34 cellular contexts compared by ENCODE assay signal in the genomic region with DNA sequence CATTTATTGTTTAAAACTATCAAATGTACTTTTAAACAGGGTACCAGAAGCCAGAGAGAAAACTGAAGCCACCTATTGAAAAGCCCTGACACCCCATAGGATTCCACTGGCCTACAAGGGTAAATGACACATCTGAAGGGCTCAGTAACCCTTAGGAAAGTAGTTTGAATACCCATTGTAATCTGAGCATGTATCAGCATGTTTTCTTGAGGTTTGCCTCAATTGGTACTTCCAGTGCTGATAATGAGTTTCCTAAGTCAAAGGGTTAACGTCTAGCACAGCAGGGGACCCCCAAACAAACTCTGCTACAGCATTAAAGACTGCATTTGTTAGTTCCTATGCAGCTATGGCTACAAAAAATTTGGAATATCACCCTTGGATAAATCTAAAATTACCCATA.
"Had no signal": no experiment of that assay in that cellular context is flagged by ENCODE, and none has a peak within 500 bp of the region (broad histone marks: within the 10 kb centered on the region; RNA-seq: fewer than 3 reads in every experiment).

No MANE protein-coding gene starts in this region.

- H3K27ac ChIP-seq: colonic mucosa, epithelial cell of prostate, esophagus muscularis mucosa, foreskin keratinocyte, heart right ventricle, parathyroid adenoma, right atrium auricular region, suprapubic skin, transverse colon, upper lobe of right lung, uterus had no signal

- H3K9me3 Mint-ChIP-seq: dendritic cell treated with granulocyte-macrophage colony-stimulating factor and Interleukin-4, amounts not matched to agents 40 ng/mL and 50 ng/mL, for 4 days; endodermal cell; mesothelial cell of epicardium; neural crest cell; stimulated activated naive CD8-positive, alpha-beta T cell treated with anti-CD3 and anti-CD28 coated beads, Interleukin-15, amount 100 ng/mL, for 72 hours had no signal

- H3K4me1 ChIP-seq: colonic mucosa, esophagus muscularis mucosa, foreskin keratinocyte, heart right ventricle, parathyroid adenoma, right atrium auricular region, suprapubic skin, transverse colon, upper lobe of right lung, uterus had no signal

- H3K27me3 Mint-ChIP-seq: dendritic cell treated with granulocyte-macrophage colony-stimulating factor and Interleukin-4, amounts not matched to agents 40 ng/mL and 50 ng/mL, for 4 days; memory B cell; naive B cell; natural killer cell treated with Interleukin-12 subunit alpha and Interleukin-12 subunit beta and Interleukin-15 and Interleukin-18, amount 100 ng/mL, for 72 hours; stimulated activated naive CD8-positive, alpha-beta T cell treated with anti-CD3 and anti-CD28 coated beads, Interleukin-15, amount 100 ng/mL, for 72 hours had no signal

- H3K36me3 Mint-ChIP-seq: memory B cell; mesothelial cell of epicardium; naive B cell; natural killer cell treated with Interleukin-12 subunit alpha and Interleukin-12 subunit beta and Interleukin-15 and Interleukin-18, amount 100 ng/mL, for 72 hours had no signal

- H3K27ac Mint-ChIP-seq: dendritic cell treated with granulocyte-macrophage colony-stimulating factor and Interleukin-4, amounts not matched to agents 40 ng/mL and 50 ng/mL, for 4 days; endodermal cell; memory B cell; mesothelial cell of epicardium; naive B cell; natural killer cell treated with Interleukin-12 subunit alpha and Interleukin-12 subunit beta and Interleukin-15 and Interleukin-18, amount 100 ng/mL, for 72 hours; progenitor cell of endocrine pancreas; stimulated activated naive CD8-positive, alpha-beta T cell treated with anti-CD3 and anti-CD28 coated beads, Interleukin-15, amount 100 ng/mL, for 72 hours had no signal

- DNase-seq: colonic mucosa; effector CD8-positive, alpha-beta T cell; endodermal cell; foreskin keratinocyte; glutamatergic neuron; heart right ventricle; hippocampal formation; kidney; mucosa of descending colon; naive B cell; stimulated activated CD4-positive, alpha-beta T cell treated with anti-CD3 and anti-CD28 coated beads, Interleukin-12 subunit alpha, Interleukin-12 subunit beta, amount 100 ng/mL, for 4 hours; stimulated activated CD4-positive, alpha-beta T cell treated with anti-CD3 and anti-CD28 coated beads, Interleukin-1b, Interleukin-23, amount 100 ng/mL, for 48 hours; stimulated activated CD4-positive, alpha-beta T cell treated with anti-CD3 and anti-CD28 coated beads, Interleukin-4, amount 100 ng/mL, for 1 hour; stimulated activated CD8-positive, alpha-beta memory T cell treated with anti-CD3 and anti-CD28 coated beads, Interleukin-4, amount 100 ng/mL, for 48 hours; stimulated activated naive CD4-positive, alpha-beta T cell; stimulated activated naive CD8-positive, alpha-beta T cell treated with anti-CD3 and anti-CD28 coated beads, Interleukin-15, amount 100 ng/mL, for 72 hours; transverse colon; upper lobe of right lung; uterus had no signal

- H3K4me3 Mint-ChIP-seq: dendritic cell treated with granulocyte-macrophage colony-stimulating factor and Interleukin-4, amounts not matched to agents 40 ng/mL and 50 ng/mL, for 4 days; endodermal cell; memory B cell; mesothelial cell of epicardium; naive B cell; natural killer cell treated with Interleukin-12 subunit alpha and Interleukin-12 subunit beta and Interleukin-15 and Interleukin-18, amount 100 ng/mL, for 72 hours; neural crest cell; stimulated activated naive CD8-positive, alpha-beta T cell treated with anti-CD3 and anti-CD28 coated beads, Interleukin-15, amount 100 ng/mL, for 72 hours had no signal

- H3K9me3 ChIP-seq: colonic mucosa, esophagus muscularis mucosa, heart right ventricle, mucosa of descending colon, right atrium auricular region, suprapubic skin, transverse colon, upper lobe of right lung, uterus had no signal

- ATAC-seq: foreskin keratinocyte; heart right ventricle; left lobe of liver; mucosa of descending colon; natural killer cell treated with Interleukin-12 subunit alpha and Interleukin-12 subunit beta and Interleukin-15 and Interleukin-18, amount 100 ng/mL, for 72 hours; sciatic nerve; stimulated activated naive CD8-positive, alpha-beta T cell treated with anti-CD3 and anti-CD28 coated beads, Interleukin-15, amount 100 ng/mL, for 72 hours; upper lobe of right lung had no signal

- H3K27me3 ChIP-seq: colonic mucosa, esophagus muscularis mucosa, right atrium auricular region, suprapubic skin, transverse colon, upper lobe of right lung, uterus had no signal

- H3K36me3 ChIP-seq: colonic mucosa, esophagus muscularis mucosa, heart right ventricle, right atrium auricular region, suprapubic skin, transverse colon, upper lobe of right lung, uterus had no signal

- H3K4me1 Mint-ChIP-seq: memory B cell; naive B cell; stimulated activated naive CD8-positive, alpha-beta T cell treated with anti-CD3 and anti-CD28 coated beads, Interleukin-15, amount 100 ng/mL, for 72 hours had no signal

- H3K4me3 ChIP-seq: colonic mucosa, esophagus muscularis mucosa, heart right ventricle, lung, mucosa of descending colon, right atrium auricular region, smooth muscle cell, suprapubic skin, transverse colon, upper lobe of right lung, uterus had no signal
